In genomic region chr13:79541426-79542049, GRCh38 we compare ENCODE assay signal across 8 cellular contexts.
DNase-seq lines count a peak whose midpoint lies in the region; ATAC-seq, FAIRE-seq and TF ChIP-seq lines count a peak whose summit lies in the region.

No MANE protein-coding gene starts in this region.

- peaks cover 11% of the 10 kb centered on the region for H3K36me3 Mint-ChIP-seq in Caco-2 (ENCODE audit: insufficient read depth, unreplicated experiment)

- DNase-seq in Caco-2 (peak in 1 of 2 experiments; percentile 63), HTR-8/SVneo (ENCODE audit: insufficient read length, low spot score) (peak; percentile 9), RKO (ENCODE audit: low spot score) (peak; percentile 77), osteoblast (ENCODE audit: insufficient read length, low spot score, missing footprints) (no peak), omental fat pad (ENCODE audit: low spot score) (no peak)
- no peak for DNase-seq in activated naive CD4-positive, alpha-beta T cell treated with anti-CD3 and anti-CD28 coated beads, Interleukin-2, amount 50 U/mL, for 16 hours

- H3K27me3 Mint-ChIP-seq in Caco-2 (ENCODE audit: insufficient read depth, unreplicated experiment): no peaks in the 10 kb centered on the region

- no peaks in the 10 kb centered on the region for H3K4me1 ChIP-seq in Caco-2
- H3K4me1 ChIP-seq in osteoblast (ENCODE audit: insufficient read depth, low read length): no peaks in the 10 kb centered on the region

- BruUV-seq in Caco-2 (replicated peaks; lab: Mats Ljungman, UMichigan): no TSS peak

- no peaks in the 10 kb centered on the region for H4K20me1 ChIP-seq in osteoblast (ENCODE audit: insufficient read depth, low read length)

- TF ChIP-seq CTCF in Caco-2 (IDR thresholded peaks at IDR 0.05; ENCODE audit: insufficient read depth in 1 of 2, low read depth in 1 of 2, low read length in 1 of 2, severe bottlenecking in 1 of 2, unreplicated experiment in 1 of 2): peak; percentile 73 to 84
- peak; percentile 66 for TF ChIP-seq CTCF in osteoblast (IDR thresholded peaks at IDR 0.05; ENCODE audit: extremely low read depth, low read depth, low read length)
- no peak for TF ChIP-seq CTCF in omental fat pad (IDR thresholded peaks at IDR 0.05)

- H3K27me3 ChIP-seq in Caco-2 (replicated peaks; ENCODE audit: control insufficient read depth, insufficient read depth, low read length) (no peaks in the 10 kb centered on the region), osteoblast (ENCODE audit: insufficient read depth, low read length) (no peaks in the 10 kb centered on the region)

- ATAC-seq in GM18907 (IDR thresholded peaks at IDR 0.05; ENCODE audit: unreplicated experiment): peak; percentile 62
- ATAC-seq in esophagus mucosa: peak; percentile 53
- ATAC-seq in omental fat pad (ENCODE audit: low FRiP score): no peak

- H3K27ac ChIP-seq in osteoblast (ENCODE audit: low read depth, low read length): no peak overlapping the region

- H3K4me2 ChIP-seq in osteoblast (ENCODE audit: insufficient read depth, low read length): no peak overlapping the region

- H3K4me3 ChIP-seq in Caco-2 (ENCODE audit: low read depth, low read length) (no peak overlapping the region), osteoblast (ENCODE audit: insufficient read depth, low read length) (no peak overlapping the region)

- H3K9me3 ChIP-seq in Caco-2 (no peaks in the 10 kb centered on the region), osteoblast (ENCODE audit: low read depth, low read length) (no peaks in the 10 kb centered on the region)

- no peak for FAIRE-seq in HTR-8/SVneo (lab: Jason Lieb, UNC)

- H3K4me3 Mint-ChIP-seq in Caco-2 (ENCODE audit: unreplicated experiment): no peak overlapping the region

- no peak overlapping the region for H3K27ac Mint-ChIP-seq in Caco-2 (ENCODE audit: unreplicated experiment)

- H2AFZ ChIP-seq in osteoblast (ENCODE audit: low read length): no peak overlapping the region

- POLR2A ChIA-PET in Caco-2 (lab: Charles Lee): interaction anchor here (0.6 kb wide), 1 partner anchor 117 kb away, joined by 3 read pairs; no protein-coding TSS in a partner anchor

- intact Hi-C loops in Caco-2 (cut with micrococcal nuclease; ENCODE audit: unreplicated experiment): loop anchor here (1.0 to 2.0 kb wide), 2 partner anchors 61 to 117 kb away; partner anchors contain the start of gene NDFIP2

- H3K36me3 ChIP-seq in Caco-2 (ENCODE audit: control insufficient read depth, insufficient read depth, low read length): no peaks in the 10 kb centered on the region
- peaks cover 9% of the 10 kb centered on the region for H3K36me3 ChIP-seq in osteoblast (ENCODE audit: insufficient read depth, low read length)

- CTCF ChIA-PET in Caco-2 (lab: Charles Lee): interaction anchor here (0.6 to 3.7 kb wide), 10 partner anchors 11 to 148 kb away, joined by 3 to 62 read pairs (median 3); partner anchors contain the start of gene NDFIP2

- H3K79me2 ChIP-seq in osteoblast (ENCODE audit: insufficient read depth, low read length): no peaks in the 10 kb centered on the region

- no peaks in the 10 kb centered on the region for H3K9me3 Mint-ChIP-seq in Caco-2 (ENCODE audit: unreplicated experiment)

- H3K4me1 Mint-ChIP-seq in Caco-2 (ENCODE audit: low read depth, unreplicated experiment): no peaks in the 10 kb centered on the region

Comparison
In these comparisons a context has a peak if more than half of its experiments do, and no peak if none do; other contexts are left out.
1. DNase-seq: peak in HTR-8/SVneo (single experiment) and RKO (single experiment); none in osteoblast (single experiment), activated naive CD4-positive, alpha-beta T cell treated with anti-CD3 and anti-CD28 coated beads, Interleukin-2, amount 50 U/mL, for 16 hours (single experiment) and omental fat pad (single experiment).
2. CTCF ChIP-seq: peak in Caco-2 (2 of 2) and osteoblast (single experiment); none in omental fat pad (0 of 3).